ENCODE assay signal across 16 cellular contexts in the genomic region with DNA sequence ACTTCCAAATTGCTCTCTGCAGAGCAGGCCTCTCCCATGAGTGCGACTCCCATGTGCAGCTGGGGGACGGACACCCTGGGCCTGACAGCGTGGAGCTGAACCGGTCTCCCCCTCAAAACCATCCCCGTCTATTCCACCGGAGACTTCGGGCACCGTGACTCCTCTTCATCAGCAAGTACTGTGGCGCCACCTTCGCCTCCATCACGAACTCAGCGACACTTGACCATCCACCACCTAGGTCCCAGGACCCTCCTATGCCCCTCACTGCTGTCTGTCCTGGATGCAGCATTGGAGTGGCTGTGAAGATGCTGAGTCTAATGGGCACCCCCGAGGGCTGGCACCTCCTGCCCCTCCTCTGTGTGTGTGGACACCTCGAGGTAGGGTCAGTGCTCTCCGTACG.
"Had no signal": no experiment of that assay in that cellular context is flagged by ENCODE, and none has a peak within 500 bp of the region (broad histone marks: within the 10 kb centered on the region; RNA-seq: fewer than 3 reads in every experiment).

No MANE protein-coding gene starts in this region.

- H3K4me3 Mint-ChIP-seq: mesothelial cell of epicardium had no signal

- H3K27ac ChIP-seq: body of pancreas, colonic mucosa, foreskin keratinocyte, heart right ventricle, lower lobe of right lung, transverse colon had no signal

- H3K36me3 Mint-ChIP-seq: activated naive CD4-positive, alpha-beta T cell treated with anti-CD3 and anti-CD28 coated beads, Interleukin-2, amount 50 U/mL, for 72 hours had no signal

- H3K27me3 ChIP-seq: body of pancreas, colonic mucosa, foreskin keratinocyte, transverse colon had no signal

- H3K4me3 ChIP-seq: body of pancreas, colonic mucosa, heart right ventricle, lower lobe of right lung, transverse colon had no signal

- H3K4me1 Mint-ChIP-seq: mesothelial cell of epicardium had no signal

- H3K9me3 ChIP-seq: body of pancreas, colonic mucosa, heart right ventricle, lower lobe of right lung, transverse colon had no signal

- H3K9me3 Mint-ChIP-seq: activated naive CD4-positive, alpha-beta T cell treated with anti-CD3 and anti-CD28 coated beads, Interleukin-2, amount 50 U/mL, for 72 hours; mesothelial cell of epicardium had no signal

- DNase-seq: activated CD4-positive, alpha-beta T cell treated with anti-CD3 and anti-CD28 coated beads for 4 hours; amygdala; body of pancreas; caudate nucleus; colonic mucosa; effector CD4-positive, alpha-beta T cell; foreskin keratinocyte; heart right ventricle; left cardiac atrium; lower lobe of right lung; stimulated activated CD4-positive, alpha-beta T cell treated with anti-CD3 and anti-CD28 coated beads, Interleukin-2, amount 100 ng/mL, for 48 hours; stimulated activated naive CD4-positive, alpha-beta T cell treated with Interleukin-2 at 50 U/mL for 16 hours; substantia nigra; transverse colon had no signal

- H3K27ac Mint-ChIP-seq: mesothelial cell of epicardium had no signal

- H3K36me3 ChIP-seq: colonic mucosa, heart right ventricle, lower lobe of right lung, transverse colon had no signal

- H3K4me1 ChIP-seq: body of pancreas, colonic mucosa, foreskin keratinocyte, heart right ventricle, lower lobe of right lung, transverse colon had no signal

- ATAC-seq: activated naive CD4-positive, alpha-beta T cell treated with anti-CD3 and anti-CD28 coated beads, Interleukin-2, amount 50 U/mL, for 72 hours; body of pancreas; foreskin keratinocyte; left cardiac atrium; lower lobe of right lung had no signal
